ENCODE assay signal across 11 cellular contexts in the genomic region with DNA sequence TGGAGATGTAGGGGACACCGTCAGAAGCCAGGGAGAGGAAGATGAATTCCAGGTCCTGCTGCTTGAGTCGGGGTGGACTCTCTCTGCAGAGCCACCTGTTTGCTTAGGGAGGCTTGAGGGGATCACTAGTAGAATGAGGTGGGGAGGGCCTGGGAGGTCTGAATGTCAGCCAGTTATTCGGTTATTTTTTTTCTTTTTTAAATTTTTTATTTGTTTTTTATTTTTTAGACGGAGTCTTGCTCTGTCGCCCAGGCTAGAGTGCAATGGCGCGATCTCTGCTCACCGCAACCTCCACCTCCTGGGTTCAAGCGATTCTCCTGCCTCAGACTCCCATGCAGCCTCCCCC. TPM values are rescaled to one million over a fixed set of nuclear protein-coding genes. Genes with fewer than 3 reads are reported as not detected.
DNase-seq lines count a peak whose midpoint lies in the region; ATAC-seq and TF ChIP-seq lines count a peak whose summit lies in the region.
"Had no signal": no experiment of that assay in that cellular context is flagged by ENCODE, and none has a peak within 500 bp of the region (broad histone marks: within the 10 kb centered on the region; RNA-seq: fewer than 3 reads in every experiment).

No MANE protein-coding gene starts in this region.

- no peaks in the 10 kb centered on the region for H3K9me3 Mint-ChIP-seq in endodermal cell
- H3K9me3 Mint-ChIP-seq: activated T-cell treated with anti-CD3 and anti-CD28 coated beads, Interleukin-2, amount 50 U/mL, for 24 hours; natural killer cell had no signal

- POLR2A ChIA-PET in Panc1 (lab: Charles Lee) = no interaction called here

- H3K4me1 Mint-ChIP-seq in endodermal cell = peaks cover 57% of the 10 kb centered on the region

- H3K4me3 Mint-ChIP-seq in endodermal cell = no peak overlapping the region
- H3K4me3 Mint-ChIP-seq: activated T-cell treated with anti-CD3 and anti-CD28 coated beads, Interleukin-2, amount 50 U/mL, for 24 hours; natural killer cell had no signal

- no peak for TF ChIP-seq CTCF in Panc1 (IDR thresholded peaks at IDR 0.05)
- TF ChIP-seq CTCF in endodermal cell (conservative IDR thresholded peaks at IDR 0.05) = no peak
- no peak for TF ChIP-seq CTCF in osteoblast (IDR thresholded peaks at IDR 0.05; ENCODE audit: extremely low read depth, low read depth, low read length)
- TF ChIP-seq CTCF in upper lobe of left lung (IDR thresholded peaks at IDR 0.05) = no peak

- H3K27me3 ChIP-seq in Panc1 (ENCODE audit: control insufficient read depth, insufficient read depth, low read length) = no peaks in the 10 kb centered on the region
- no peaks in the 10 kb centered on the region for H3K27me3 ChIP-seq in endodermal cell (ENCODE audit: control insufficient read depth, insufficient read depth, low read length, poor library complexity, severe bottlenecking)
- H3K27me3 ChIP-seq in osteoblast (ENCODE audit: insufficient read depth, low read length) = no peaks in the 10 kb centered on the region
- no peaks in the 10 kb centered on the region for H3K27me3 ChIP-seq in upper lobe of left lung
- H3K27me3 ChIP-seq: MG63 had no signal

- ATAC-seq in Panc1 (no peak), upper lobe of left lung (ENCODE audit: low FRiP score in 2 of 2) (no peak), HG03439 (IDR thresholded peaks at IDR 0.05; ENCODE audit: unreplicated experiment) (no peak)
- ATAC-seq: natural killer cell had no signal

- H3K4me1 ChIP-seq in Panc1 (ENCODE audit: control insufficient read depth, insufficient read depth, low read length) (peaks cover 36% of the 10 kb centered on the region), endodermal cell (ENCODE audit: control insufficient read depth, insufficient read depth, low read length) (peaks cover 43% of the 10 kb centered on the region), osteoblast (ENCODE audit: insufficient read depth, low read length) (peaks cover 34% of the 10 kb centered on the region), upper lobe of left lung (peaks cover 55 to 75% (median 66%) of the 10 kb centered on the region in 4 donors)

- no peak for TF ChIP-seq POLR2A in upper lobe of left lung (IDR thresholded peaks at IDR 0.05)

- CTCF ChIA-PET in Panc1 (lab: Charles Lee) = no interaction called here

- H3K9ac ChIP-seq in endodermal cell (ENCODE audit: extremely low read depth, low read length, poor library complexity, severe bottlenecking) = no peak overlapping the region

- 90 to 100% methylated on average over 5 to 8 of the region's 9 CpGs for WGBS in endodermal cell (ENCODE audit: insufficient coverage in 1 of 2, insufficient read length in 1 of 2), 2 experiments
- WGBS in upper lobe of left lung, 2 donors = 64 to 74% methylated on average over 9 of the region's 9 CpGs

- DNase-seq in Panc1 (ENCODE audit: low read depth, low spot score) (no peak), endodermal cell (no peak), osteoblast (ENCODE audit: insufficient read length, low spot score, missing footprints) (no peak), upper lobe of left lung (no peak), NCI-H526 treated with DMSO at 0.1 percent for 48 hours (lab: John Stamatoyannopoulos, UW) (no peak), AG08395 (ENCODE audit: low spot score) (no peak)
- DNase-seq: activated T-cell treated with anti-CD3 and anti-CD28 coated beads, Interleukin-2, amount 50 U/mL, for 24 hours; natural killer cell had no signal

- H3K4me3 ChIP-seq in Panc1 (ENCODE audit: low read depth in 2 of 2, low read length in 2 of 2) (no peak overlapping the region), endodermal cell (ENCODE audit: low read length) (no peak overlapping the region), osteoblast (ENCODE audit: insufficient read depth, low read length) (no peak overlapping the region), upper lobe of left lung (no peak overlapping the region)
- H3K4me3 ChIP-seq: MG63 had no signal

- intact Hi-C loops in Panc1 (cut with micrococcal nuclease; ENCODE audit: unreplicated experiment) = no loop called here

- peak overlapping the region; percentile 63 for H3K27ac Mint-ChIP-seq in endodermal cell
- H3K27ac Mint-ChIP-seq: activated T-cell treated with anti-CD3 and anti-CD28 coated beads, Interleukin-2, amount 50 U/mL, for 24 hours; natural killer cell had no signal

- H3K27me3 Mint-ChIP-seq in endodermal cell (ENCODE audit: insufficient read depth) = no peaks in the 10 kb centered on the region
- H3K27me3 Mint-ChIP-seq: activated T-cell treated with anti-CD3 and anti-CD28 coated beads, Interleukin-2, amount 50 U/mL, for 24 hours had no signal

- no peak for TF ChIP-seq EP300 in upper lobe of left lung (IDR thresholded peaks at IDR 0.05)

- H3K79me2 ChIP-seq in osteoblast (ENCODE audit: insufficient read depth, low read length) = peaks cover 81% of the 10 kb centered on the region

- H3K27ac ChIP-seq in Panc1 (ENCODE audit: low read length) (0 out of 2 replicates have a peak overlapping the region, but pooled peaks have one; percentile 48), endodermal cell (ENCODE audit: low read depth, low read length) (no peak overlapping the region), osteoblast (ENCODE audit: low read depth, low read length) (peak overlapping the region; percentile 28), upper lobe of left lung (peak overlapping the region; percentile 61 to 84 (median 70))

- H3K9me3 ChIP-seq in Panc1 (ENCODE audit: control insufficient read depth, insufficient read depth, low read depth, low read length) (no peaks in the 10 kb centered on the region), endodermal cell (ENCODE audit: control insufficient read depth, low read length) (no peaks in the 10 kb centered on the region), osteoblast (ENCODE audit: low read depth, low read length) (no peaks in the 10 kb centered on the region), upper lobe of left lung (no peaks in the 10 kb centered on the region)
- H3K9me3 ChIP-seq: MG63 had no signal

- no peak overlapping the region for H3K4me2 ChIP-seq in osteoblast (ENCODE audit: insufficient read depth, low read length)

- H4K20me1 ChIP-seq in osteoblast (ENCODE audit: insufficient read depth, low read length) = peaks cover 16% of the 10 kb centered on the region

- peaks cover under 1% of the 10 kb centered on the region for H3K36me3 Mint-ChIP-seq in endodermal cell (ENCODE audit: low read depth)
- H3K36me3 Mint-ChIP-seq: natural killer cell had no signal

- no TSS peak for BruUV-seq in Panc1 (replicated peaks; lab: Mats Ljungman, UMichigan)

- no peak overlapping the region for H2AFZ ChIP-seq in osteoblast (ENCODE audit: low read length)

- in situ Hi-C loops in Panc1 (cut with HindIII; ENCODE audit: low pct_unique_long_range_greater_than_20kb, low sequenced_read_pairs) = no loop called here

- H3K36me3 ChIP-seq in Panc1 (ENCODE audit: control insufficient read depth, insufficient read depth, low read length) (no peaks in the 10 kb centered on the region), endodermal cell (ENCODE audit: control insufficient read depth, insufficient read depth, low read length) (peaks cover 9% of the 10 kb centered on the region), osteoblast (ENCODE audit: insufficient read depth, low read length) (no peaks in the 10 kb centered on the region), upper lobe of left lung (peaks cover 0 to 10% (median 0%) of the 10 kb centered on the region in 4 donors)

RNA-seq across cellular contexts. Expression of a gene that starts 8.4 kb away (rescaled TPM):
- total RNA-seq in Panc1 (2021; ENCODE audit: unreplicated experiment) (10.7 TPM), endodermal cell (10 to 100 TPM; 22.7 to 29.2 TPM), osteoblast (10.9 and 11.2 TPM in 2 replicates), upper lobe of left lung (10 to 100 TPM; 19.0 to 28.2 (median 21.2) TPM)
- 14.6 TPM for polyA plus RNA-seq in Panc1 (2012; ENCODE audit: insufficient read length)
- polyA plus RNA-seq in endodermal cell (2013, experiment 1 of 2) = 32.4 TPM
- 30.3 TPM for polyA plus RNA-seq in endodermal cell (2013, experiment 2 of 2)

RNA-seq across cellular contexts. Expression of a gene that starts 20.3 kb away (rescaled TPM):
- 732 TPM for total RNA-seq in Panc1 (2021; ENCODE audit: unreplicated experiment)
- polyA plus RNA-seq in Panc1 (2012; ENCODE audit: insufficient read length) = 904 TPM
- total RNA-seq in endodermal cell = 1,000 to 10,000 TPM; 1,411 to 1,652 TPM
- polyA plus RNA-seq in endodermal cell (2013, experiment 1 of 2) = 1,752 TPM
- 1,640 TPM for polyA plus RNA-seq in endodermal cell (2013, experiment 2 of 2)
- 1,373 and 1,488 TPM in 2 replicates for total RNA-seq in osteoblast
- 1,000 to 10,000 TPM in 2 of 6 donors, 100 to 1,000 TPM in 4; 474 to 1,092 (median 918) TPM for total RNA-seq in upper lobe of left lung

RNA-seq across cellular contexts. Expression of a gene that starts 24.2 kb away (rescaled TPM):
- not detected for total RNA-seq in Panc1 (2021; ENCODE audit: unreplicated experiment)
- polyA plus RNA-seq in Panc1 (2012; ENCODE audit: insufficient read length) = not detected
- total RNA-seq in endodermal cell = 1 to 10 TPM in 1 of 2 donors, under 1 TPM in 1; 0.29 to 4.0 TPM
- 0.25 TPM for polyA plus RNA-seq in endodermal cell (2013, experiment 1 of 2)
- polyA plus RNA-seq in endodermal cell (2013, experiment 2 of 2) = 0.12 TPM
- total RNA-seq in osteoblast = not detected in 2 replicates
- not detected for total RNA-seq in upper lobe of left lung
- total RNA-seq: endothelial cell of umbilical vein, natural killer cell had no signal
- polyA plus RNA-seq: endothelial cell of umbilical vein had no signal

RNA-seq across cellular contexts. Expression of a gene that starts 36.4 kb away (rescaled TPM):
- total RNA-seq in Panc1 (2021; ENCODE audit: unreplicated experiment) (4.3 TPM), endodermal cell (10 to 100 TPM; 13.5 to 16.4 TPM), osteoblast (13.8 and 16.6 TPM in 2 replicates), upper lobe of left lung (10 to 100 TPM in 3 of 6 donors, 1 to 10 TPM in 3; 6.1 to 13.3 (median 9.3) TPM)
- 2.8 TPM for polyA plus RNA-seq in Panc1 (2012; ENCODE audit: insufficient read length)
- polyA plus RNA-seq in endodermal cell (2013, experiment 1 of 2) = 13.3 TPM
- polyA plus RNA-seq in endodermal cell (2013, experiment 2 of 2) = 14.2 TPM
